ENCODE assay signal across 8 cellular contexts in the genomic region with DNA sequence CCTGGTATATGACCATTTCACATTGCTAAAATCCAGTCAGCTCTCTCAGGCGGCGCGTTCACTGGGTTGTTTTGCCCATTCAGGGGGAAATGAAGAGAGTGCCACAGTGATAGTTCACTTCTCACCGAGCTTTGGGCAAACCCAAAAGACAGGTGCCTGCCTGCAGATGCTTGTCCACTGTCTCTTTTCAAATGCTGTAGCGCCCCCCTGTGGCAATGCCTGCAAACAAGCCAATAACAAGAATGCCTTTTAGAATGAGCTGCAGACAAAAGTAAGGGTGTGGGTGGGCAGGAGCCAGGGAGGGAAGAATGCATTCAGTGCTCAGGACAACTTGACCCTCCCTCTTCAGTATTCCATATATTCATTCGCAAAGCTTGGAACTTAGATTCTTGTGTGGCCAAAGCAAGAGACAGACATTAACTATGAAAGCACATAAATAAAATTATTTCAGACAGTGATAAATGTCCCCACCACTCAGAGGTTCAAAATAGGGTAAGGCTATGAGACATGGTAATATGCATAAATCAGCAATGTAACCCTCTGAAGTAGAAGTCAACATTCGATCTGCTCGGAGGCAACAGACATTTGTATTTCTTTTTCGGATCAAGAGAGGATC.
DNase-seq lines count a peak whose midpoint lies in the region; ATAC-seq lines count a peak whose summit lies in the region.

No MANE protein-coding gene starts in this region.

- DNase-seq in DMS53 (lab: John Stamatoyannopoulos, UW) (peak; percentile 81), Kasumi-1 (lab: John Stamatoyannopoulos, UW) (peak; percentile 47 to 48), SHP77 treated with DMSO at 0.1 percent for 48 hours (lab: John Stamatoyannopoulos, UW) (peak; percentile 72), amniotic epithelial cell (ENCODE audit: low read depth) (peak; percentile 76), iPS-NIHi11 (ENCODE audit: low spot score) (peak; percentile 82)
- peak; percentile 78 for DNase-seq in stimulated activated CD4-positive, alpha-beta T cell treated with anti-CD3 and anti-CD28 coated beads, Interleukin-15, amount 100 ng/mL, for 24 hours

- ATAC-seq in GM18511 (IDR thresholded peaks at IDR 0.05; ENCODE audit: unreplicated experiment) (no peak), GM18868 (IDR thresholded peaks at IDR 0.05; ENCODE audit: unreplicated experiment) (no peak)
